Comparison of ENCODE assay signal across 26 cellular contexts in genomic region chr20:36480456-36481048, GRCh38.
DNase-seq lines count a peak whose midpoint lies in the region; ATAC-seq and TF ChIP-seq lines count a peak whose summit lies in the region.
"Had no signal": no experiment of that assay in that cellular context is flagged by ENCODE, and none has a peak within 500 bp of the region (broad histone marks: within the 10 kb centered on the region; RNA-seq: fewer than 3 reads in every experiment).

No MANE protein-coding gene starts in this region.

- H3K36me3 ChIP-seq in neural progenitor cell: no peaks in the 10 kb centered on the region
- peaks cover 0 to 4% (median 0%) of the 10 kb centered on the region in 3 donors for H3K36me3 ChIP-seq in tibial artery
- H3K36me3 ChIP-seq in colonic mucosa: no peaks in the 10 kb centered on the region
- H3K36me3 ChIP-seq: vagina had no signal

- H3K27me3 ChIP-seq in neural progenitor cell (no peaks in the 10 kb centered on the region), tibial artery (no peaks in the 10 kb centered on the region), colonic mucosa (no peaks in the 10 kb centered on the region)
- H3K27me3 ChIP-seq: foreskin keratinocyte, suprapubic skin, vagina had no signal

- H3K27ac ChIP-seq in neural progenitor cell: no peak overlapping the region
- peak overlapping the region; percentile 64 to 77 for H3K27ac ChIP-seq in tibial artery
- H3K27ac ChIP-seq in colonic mucosa: no peak overlapping the region
- H3K27ac ChIP-seq: foreskin keratinocyte, vagina had no signal

- ATAC-seq in HG02938 (IDR thresholded peaks at IDR 0.05; ENCODE audit: unreplicated experiment): no peak
- ATAC-seq: effector memory CD8-positive, alpha-beta T cell; foreskin keratinocyte; naive thymus-derived CD8-positive, alpha-beta T cell had no signal

- H3K36me3 Mint-ChIP-seq in endothelial cell (ENCODE audit: low read depth, unreplicated experiment) (peaks cover 13% of the 10 kb centered on the region), neural progenitor cell (peaks cover 8% of the 10 kb centered on the region)
- H3K36me3 Mint-ChIP-seq: immature natural killer cell had no signal

- H3K27ac Mint-ChIP-seq in endothelial cell (ENCODE audit: unreplicated experiment) (peak overlapping the region; percentile 52), neural progenitor cell (peak overlapping the region; percentile 61)
- H3K27ac Mint-ChIP-seq: CD4-positive, alpha-beta T cell had no signal

- peaks cover 99% of the 10 kb centered on the region for H4K20me1 ChIP-seq in neural progenitor cell (ENCODE audit: low read depth)

- H3K27me3 Mint-ChIP-seq in endothelial cell (ENCODE audit: unreplicated experiment): peaks cover 5% of the 10 kb centered on the region
- peaks cover 5% of the 10 kb centered on the region for H3K27me3 Mint-ChIP-seq in neural progenitor cell (ENCODE audit: insufficient read depth, low read depth)
- H3K27me3 Mint-ChIP-seq: CD4-positive, alpha-beta T cell; effector memory CD8-positive, alpha-beta T cell; naive thymus-derived CD8-positive, alpha-beta T cell had no signal

- H2AFZ ChIP-seq in neural progenitor cell (replicated peaks): no peak overlapping the region

- no peaks in the 10 kb centered on the region for H3K9me3 Mint-ChIP-seq in endothelial cell (ENCODE audit: unreplicated experiment)
- no peaks in the 10 kb centered on the region for H3K9me3 Mint-ChIP-seq in neural progenitor cell
- H3K9me3 Mint-ChIP-seq: CD4-positive, alpha-beta T cell; effector memory CD8-positive, alpha-beta T cell; immature natural killer cell; naive thymus-derived CD8-positive, alpha-beta T cell had no signal

- H3K4me3 Mint-ChIP-seq in endothelial cell (ENCODE audit: unreplicated experiment) (no peak overlapping the region), neural progenitor cell (no peak overlapping the region)
- H3K4me3 Mint-ChIP-seq: CD4-positive, alpha-beta T cell; effector memory CD8-positive, alpha-beta T cell; naive thymus-derived CD8-positive, alpha-beta T cell had no signal

- DNase-seq in NCI-H510A treated with DMSO at 0.1 percent for 48 hours (lab: John Stamatoyannopoulos, UW) (peak; percentile 51), NCI-H510A (lab: John Stamatoyannopoulos, UW) (no peak), endothelial cell (ENCODE audit: low spot score) (no peak), neural progenitor cell (ENCODE audit: low spot score) (no peak), tibial artery (no peak), colonic mucosa (no peak), DMS 273 treated with DMSO at 0.1 percent for 48 hours (lab: John Stamatoyannopoulos, UW) (no peak)
- DNase-seq: activated CD4-positive, alpha-beta T cell treated with anti-CD3 and anti-CD28 coated beads, Interleukin-2, amount 50 U/mL, for 4 hours; activated CD4-positive, CD25-positive, alpha-beta regulatory T cell; activated naive CD4-positive, alpha-beta T cell treated with anti-CD3 and anti-CD28 coated beads, Interleukin-2, amount 50 U/mL, for 16 hours; amniotic stem cell; CD4-positive, alpha-beta T cell; effector memory CD8-positive, alpha-beta T cell; foreskin keratinocyte; immature natural killer cell; midbrain; naive thymus-derived CD8-positive, alpha-beta T cell; NCI-H1105; NCI-H187 treated with DMSO at 0.1 percent for 48 hours; NCI-H748 treated with DMSO at 0.1 percent for 48 hours; stimulated activated CD4-positive, alpha-beta T cell treated with anti-CD3 and anti-CD28 coated beads, Interleukin-4, amount 100 ng/mL, for 1 hour; SW 1271; T1000 had no signal

- H3K79me2 ChIP-seq in neural progenitor cell (ENCODE audit: low read depth): peaks cover 96% of the 10 kb centered on the region

- intact Hi-C loops in tibial artery (cut with DNase I; ENCODE audit: low total_unique reads): no loop called here
- intact Hi-C loops in colonic mucosa (cut with DNase I): no loop called here

- H3K4me3 ChIP-seq in neural progenitor cell: no peak overlapping the region
- H3K4me3 ChIP-seq in tibial artery: no peak overlapping the region
- H3K4me3 ChIP-seq in colonic mucosa: no peak overlapping the region
- H3K4me3 ChIP-seq: suprapubic skin, vagina had no signal

- peaks cover 3% of the 10 kb centered on the region for H3F3A ChIP-seq in neural progenitor cell (ENCODE audit: low read depth)

- H3K4me2 ChIP-seq in neural progenitor cell: no peak overlapping the region

- TF ChIP-seq CTCF in endothelial cell (IDR thresholded peaks at IDR 0.05; ENCODE audit: unreplicated experiment) (no peak), neural progenitor cell (IDR thresholded peaks at IDR 0.05) (no peak), tibial artery (IDR thresholded peaks at IDR 0.05) (no peak), colonic mucosa (IDR thresholded peaks at IDR 0.05) (no peak)

- H3K4me1 Mint-ChIP-seq in endothelial cell (ENCODE audit: unreplicated experiment): peaks cover 41% of the 10 kb centered on the region
- H3K4me1 Mint-ChIP-seq in neural progenitor cell: peaks cover 21% of the 10 kb centered on the region

- no peak overlapping the region for H3K9ac ChIP-seq in neural progenitor cell
- H3K9ac ChIP-seq in colonic mucosa (ENCODE audit: low read depth in 2 of 2, low read length in 2 of 2): no peak overlapping the region

- no peaks in the 10 kb centered on the region for H3K4me1 ChIP-seq in neural progenitor cell
- H3K4me1 ChIP-seq in tibial artery: peaks cover 0 to 97% (median 80%) of the 10 kb centered on the region in 4 donors
- peaks cover 3% of the 10 kb centered on the region for H3K4me1 ChIP-seq in colonic mucosa
- H3K4me1 ChIP-seq: foreskin keratinocyte had no signal

- no peaks in the 10 kb centered on the region for H3K9me3 ChIP-seq in neural progenitor cell (ENCODE audit: low read depth)
- no peaks in the 10 kb centered on the region for H3K9me3 ChIP-seq in tibial artery
- no peaks in the 10 kb centered on the region for H3K9me3 ChIP-seq in colonic mucosa
- H3K9me3 ChIP-seq: suprapubic skin, vagina had no signal

Comparison
In these comparisons a context has a peak if more than half of its experiments do, and no peak if none do; other contexts are left out.
1. H3K27ac ChIP-seq: peak in tibial artery (2 of 2); none in neural progenitor cell (single experiment) and colonic mucosa (single experiment).